ENCODE assay signal across 8 cellular contexts in the genomic region with DNA sequence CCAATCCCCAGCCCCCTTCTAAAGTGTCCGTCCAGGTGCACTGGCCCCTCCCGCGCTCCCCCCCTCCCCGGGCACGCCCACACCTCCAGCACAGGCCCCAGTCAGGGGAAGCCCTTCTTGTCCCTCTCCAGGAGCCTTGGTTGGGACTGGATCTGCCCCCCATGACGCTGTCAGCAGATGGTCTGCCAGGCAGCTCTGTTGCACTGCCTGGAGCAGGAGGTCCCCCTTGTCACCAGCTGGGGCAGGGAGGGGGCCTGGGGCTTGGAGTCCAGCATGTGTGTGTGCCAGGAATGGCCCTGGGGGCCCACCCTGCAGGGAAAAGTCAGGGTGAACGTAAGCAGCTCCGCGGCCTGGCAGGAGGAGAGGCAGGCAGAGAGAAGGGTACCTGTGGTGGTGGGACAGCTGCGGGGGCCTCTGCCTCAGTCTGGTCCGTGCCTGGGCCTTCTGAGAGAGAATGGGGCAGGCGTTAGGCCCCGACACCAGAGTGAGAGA. TPM values are rescaled to one million over a fixed set of nuclear protein-coding genes. Genes with fewer than 3 reads are reported as not detected.
DNase-seq lines count a peak whose midpoint lies in the region; ATAC-seq and TF ChIP-seq lines count a peak whose summit lies in the region.

No MANE protein-coding gene starts in this region.

- H3K27me3 ChIP-seq in left ventricle myocardium inferior (ENCODE audit: low read depth) (no peaks in the 10 kb centered on the region), mononuclear cell (ENCODE audit: insufficient read depth, low read length) (no peaks in the 10 kb centered on the region), upper lobe of left lung (no peaks in the 10 kb centered on the region)

- no peak for TF ChIP-seq POLR2A in upper lobe of left lung (IDR thresholded peaks at IDR 0.05)

- H3K27ac Mint-ChIP-seq in activated T-helper 17 cell treated with anti-CD3 and anti-CD28 coated beads, Interleukin-2, amount 50 U/mL, for 72 hours: no peak overlapping the region

- peaks cover 20% of the 10 kb centered on the region for H3K36me3 Mint-ChIP-seq in activated T-helper 17 cell treated with anti-CD3 and anti-CD28 coated beads, Interleukin-2, amount 50 U/mL, for 72 hours (ENCODE audit: low read depth)

- H3K4me3 ChIP-seq in left ventricle myocardium inferior (peak overlapping the region; percentile 87), mononuclear cell (ENCODE audit: low read length) (peak overlapping the region; percentile 87), upper lobe of left lung (peak overlapping the region in 3 of 4 donors; percentile 62 to 94 (median 68))

- ATAC-seq in left ventricle myocardium superior: no peak
- ATAC-seq in activated T-helper 17 cell treated with anti-CD3 and anti-CD28 coated beads, Interleukin-2, amount 50 U/mL, for 72 hours (replicated peaks): no peak
- no peak for ATAC-seq in upper lobe of left lung (ENCODE audit: low FRiP score in 2 of 2)
- ATAC-seq in GM21367 (IDR thresholded peaks at IDR 0.05; ENCODE audit: unreplicated experiment): no peak
- ATAC-seq in GM18868 (IDR thresholded peaks at IDR 0.05; ENCODE audit: unreplicated experiment): no peak
- ATAC-seq in HG03045 (IDR thresholded peaks at IDR 0.05; ENCODE audit: unreplicated experiment): no peak

- H3K4me1 ChIP-seq in left ventricle myocardium inferior (peaks cover 48% of the 10 kb centered on the region), mononuclear cell (ENCODE audit: insufficient read depth, low read length) (peaks cover 34% of the 10 kb centered on the region), upper lobe of left lung (peaks cover 25 to 39% (median 31%) of the 10 kb centered on the region in 4 donors)

- WGBS in upper lobe of left lung, 2 donors: 74 to 88% methylated on average over 11 to 13 of the region's 13 CpGs

- intact Hi-C loops in left ventricle myocardium inferior (cut with micrococcal nuclease): no loop called here
- intact Hi-C loops in left ventricle myocardium superior (cut with micrococcal nuclease): no loop called here

- H3K9me3 Mint-ChIP-seq in activated T-helper 17 cell treated with anti-CD3 and anti-CD28 coated beads, Interleukin-2, amount 50 U/mL, for 72 hours: no peaks in the 10 kb centered on the region

- H3K27me3 Mint-ChIP-seq in activated T-helper 17 cell treated with anti-CD3 and anti-CD28 coated beads, Interleukin-2, amount 50 U/mL, for 72 hours: no peaks in the 10 kb centered on the region

- peak overlapping the region; percentile 75 for H3K4me3 Mint-ChIP-seq in activated T-helper 17 cell treated with anti-CD3 and anti-CD28 coated beads, Interleukin-2, amount 50 U/mL, for 72 hours

- H3K27ac ChIP-seq in left ventricle myocardium inferior (replicated peaks) (peak overlapping the region; percentile 98), upper lobe of left lung (peak overlapping the region; percentile 96 to 98 (median 96))

- no peaks in the 10 kb centered on the region for H3K4me1 Mint-ChIP-seq in activated T-helper 17 cell treated with anti-CD3 and anti-CD28 coated beads, Interleukin-2, amount 50 U/mL, for 72 hours

- TF ChIP-seq EP300 in upper lobe of left lung (IDR thresholded peaks at IDR 0.05): no peak

- H3K9me3 ChIP-seq in left ventricle myocardium inferior (replicated peaks) (no peaks in the 10 kb centered on the region), mononuclear cell (ENCODE audit: low read depth, low read length) (no peaks in the 10 kb centered on the region), upper lobe of left lung (no peaks in the 10 kb centered on the region)

- H3K36me3 ChIP-seq in left ventricle myocardium inferior: peaks cover 48% of the 10 kb centered on the region
- H3K36me3 ChIP-seq in upper lobe of left lung: peaks cover 23 to 60% (median 53%) of the 10 kb centered on the region in 4 donors

- DNase-seq in left ventricle myocardium inferior (no peak), left ventricle myocardium superior (no peak), upper lobe of left lung (peak in 1 of 2 donors; percentile 86)

- no peak for TF ChIP-seq CTCF in left ventricle myocardium inferior (IDR thresholded peaks at IDR 0.05; ENCODE audit: borderline replicate concordance)
- no peak for TF ChIP-seq CTCF in upper lobe of left lung (IDR thresholded peaks at IDR 0.05)

RNA-seq across cellular contexts. Expression of a gene that starts 1.6 kb away (rescaled TPM):
- total RNA-seq in left ventricle myocardium inferior (10.3 TPM), left ventricle myocardium superior (14.4 TPM), mononuclear cell (50.9 TPM), upper lobe of left lung (100 to 1,000 TPM in 2 of 6 donors, 10 to 100 TPM in 4; 32.6 to 123 (median 56.2) TPM)
- 10 to 100 TPM; 14.7 to 25.8 TPM for total RNA-seq in activated T-helper 17 cell treated with anti-CD3 and anti-CD28 coated beads, Interleukin-2, amount 50 U/mL, for 72 hours

RNA-seq across cellular contexts. Expression of a gene that starts 10.6 kb away (rescaled TPM):
- total RNA-seq in left ventricle myocardium inferior (not detected), left ventricle myocardium superior (not detected), mononuclear cell (0.10 TPM), upper lobe of left lung (under 1 TPM in 1 of 6 donors, not detected in 5; 0.40 TPM)
- total RNA-seq in activated T-helper 17 cell treated with anti-CD3 and anti-CD28 coated beads, Interleukin-2, amount 50 U/mL, for 72 hours: not detected

RNA-seq across cellular contexts. Expression of a gene that starts 12.8 kb away (rescaled TPM):
- not detected for total RNA-seq in left ventricle myocardium inferior
- total RNA-seq in left ventricle myocardium superior: not detected
- not detected for total RNA-seq in activated T-helper 17 cell treated with anti-CD3 and anti-CD28 coated beads, Interleukin-2, amount 50 U/mL, for 72 hours
- total RNA-seq in mononuclear cell: not detected
- under 1 TPM in 1 of 6 donors, not detected in 5; 0.72 TPM for total RNA-seq in upper lobe of left lung

RNA-seq across cellular contexts. Expression of a gene that starts 22.9 kb away (rescaled TPM):
- total RNA-seq in left ventricle myocardium inferior (0.22 TPM), left ventricle myocardium superior (not detected), mononuclear cell (0.10 TPM), upper lobe of left lung (1 to 10 TPM in 3 of 6 donors, under 1 TPM in 1, not detected in 2; 0.54 to 4.2 (median 1.5) TPM)
- 1 to 10 TPM in 1 of 2 donors, under 1 TPM in 1; 0.48 to 3.8 TPM for total RNA-seq in activated T-helper 17 cell treated with anti-CD3 and anti-CD28 coated beads, Interleukin-2, amount 50 U/mL, for 72 hours

RNA-seq across cellular contexts. Expression of a gene that starts 37.9 kb away (rescaled TPM):
- total RNA-seq in left ventricle myocardium inferior (17.7 TPM), left ventricle myocardium superior (18.5 TPM), mononuclear cell (25.1 TPM), upper lobe of left lung (10 to 100 TPM; 25.7 to 93.2 (median 37.9) TPM)
- total RNA-seq in activated T-helper 17 cell treated with anti-CD3 and anti-CD28 coated beads, Interleukin-2, amount 50 U/mL, for 72 hours: 10 to 100 TPM; 37.8 to 55.6 TPM
